ENCODE assay signal across 13 cellular contexts in the genomic region with DNA sequence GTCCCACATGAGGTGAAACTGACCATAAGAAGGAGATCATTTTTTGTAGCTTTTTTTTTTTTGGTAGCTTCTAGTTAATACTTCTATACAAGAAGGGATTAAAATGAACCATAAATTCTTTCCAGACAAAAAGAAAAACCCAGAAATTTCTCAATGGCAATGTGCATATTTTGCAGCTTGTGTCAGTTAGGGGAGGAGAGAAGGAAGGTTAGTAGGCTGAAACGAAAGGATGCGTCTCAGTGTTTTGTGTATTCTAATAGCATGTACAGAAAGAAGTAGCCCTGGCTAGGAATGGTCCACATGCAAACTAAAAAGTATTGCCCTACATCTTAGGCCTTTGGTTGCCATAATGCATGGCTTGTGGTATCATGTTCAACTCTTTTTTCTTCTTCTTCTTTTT.
"Had no signal": no experiment of that assay in that cellular context is flagged by ENCODE, and none has a peak within 500 bp of the region (broad histone marks: within the 10 kb centered on the region; RNA-seq: fewer than 3 reads in every experiment).

No MANE protein-coding gene starts in this region.

- H3K27ac ChIP-seq: adrenal gland, dorsolateral prefrontal cortex, gastroesophageal sphincter, hepatocyte, right atrium auricular region, tibial artery, uterus had no signal

- DNase-seq: activated CD4-positive, alpha-beta T cell treated with anti-CD3 and anti-CD28 coated beads for 4 hours; activated naive CD4-positive, alpha-beta T cell treated with anti-CD3 and anti-CD28 coated beads, Interleukin-2, amount 10 ng/mL, durations not matched to agents 7 days and 5 days; adrenal gland; dorsolateral prefrontal cortex; naive B cell; posterior cingulate gyrus; stimulated activated CD4-positive, alpha-beta T cell treated with anti-CD3 and anti-CD28 coated beads, Interleukin-1b, Interleukin-23, amount 100 ng/mL, for 48 hours; T1000; tibial artery; uterus had no signal

- H3K4me3 ChIP-seq: adrenal gland, dorsolateral prefrontal cortex, gastroesophageal sphincter, hepatocyte, right atrium auricular region, tibial artery, uterus had no signal
